In the genomic region with DNA sequence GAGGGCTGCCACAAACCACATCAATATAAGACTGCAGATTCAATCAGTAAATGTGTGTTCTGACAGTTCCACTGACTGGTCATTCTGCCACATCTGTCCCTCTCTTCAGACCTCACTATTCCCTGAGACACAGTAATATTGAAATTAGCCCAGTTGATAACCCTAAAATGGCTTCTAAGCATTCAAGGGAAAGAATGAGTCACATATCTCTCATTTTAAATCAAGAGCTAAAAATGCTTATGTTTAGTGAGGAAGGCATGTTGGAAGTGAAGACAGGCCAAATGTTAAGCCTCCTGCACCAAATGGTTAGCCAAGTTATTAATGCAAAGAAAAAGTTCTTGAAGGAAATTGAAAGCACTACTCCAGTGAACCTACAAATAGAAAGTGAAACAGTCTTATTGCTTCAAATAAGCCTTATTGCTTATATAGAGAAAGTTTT, we compare ENCODE assay signal across 9 cellular contexts. TPM values are rescaled to one million over a fixed set of nuclear protein-coding genes. Genes with fewer than 3 reads are reported as not detected.
A peak's percentile ranks its signal among the peaks of the same experiment; 100 is the strongest.
DNase-seq lines count a peak whose midpoint lies in the region; ATAC-seq and TF ChIP-seq lines count a peak whose summit lies in the region.
"Had no signal": no experiment of that assay in that cellular context is flagged by ENCODE, and none has a peak within 500 bp of the region (broad histone marks: within the 10 kb centered on the region; RNA-seq: fewer than 3 reads in every experiment).

No MANE protein-coding gene starts in this region.

- peaks cover 7% of the 10 kb centered on the region for H3K4me1 Mint-ChIP-seq in activated T-helper 17 cell treated with anti-CD3 and anti-CD28 coated beads, Interleukin-2, amount 50 U/mL, for 72 hours

- no peaks in the 10 kb centered on the region for H3K9me3 ChIP-seq in A673 (ENCODE audit: low read depth, low read length, poor library complexity, severe bottlenecking)

- ATAC-seq in GM18907 (IDR thresholded peaks at IDR 0.05; ENCODE audit: unreplicated experiment): peak; percentile 89
- ATAC-seq in HG02970 (IDR thresholded peaks at IDR 0.05; ENCODE audit: low FRiP score, unreplicated experiment): peak; percentile 76
- ATAC-seq in activated T-helper 17 cell treated with anti-CD3 and anti-CD28 coated beads, Interleukin-2, amount 50 U/mL, for 72 hours (replicated peaks): peak; percentile 98
- ATAC-seq in left cardiac atrium: no peak

- DNase-seq in ACHN (peak; percentile 19), left cardiac atrium (no peak), SHP77 treated with DMSO at 0.1 percent for 48 hours (lab: John Stamatoyannopoulos, UW) (no peak), A673 (ENCODE audit: low spot score) (no peak)
- DNase-seq in effector CD8-positive, alpha-beta T cell (lab: John Stamatoyannopoulos, UW): no peak
- DNase-seq: NCI-H1092 had no signal

- H3K9me3 Mint-ChIP-seq in activated T-helper 17 cell treated with anti-CD3 and anti-CD28 coated beads, Interleukin-2, amount 50 U/mL, for 72 hours: no peaks in the 10 kb centered on the region

- in situ Hi-C loops in ACHN (cut with HindIII; ENCODE audit: low pct_ligation_motif_present, low pct_unique_long_range_greater_than_20kb, low sequenced_read_pairs): no loop called here

- no peak overlapping the region for H3K4me3 ChIP-seq in A673 (ENCODE audit: low read depth, low read length, poor library complexity, severe bottlenecking)

- H3K4me3 Mint-ChIP-seq in activated T-helper 17 cell treated with anti-CD3 and anti-CD28 coated beads, Interleukin-2, amount 50 U/mL, for 72 hours: peak overlapping the region; percentile 36

- no peaks in the 10 kb centered on the region for H3K4me1 ChIP-seq in A673 (ENCODE audit: insufficient read depth, low read length, poor library complexity, severe bottlenecking)

- peak overlapping the region; percentile 82 for H3K27ac Mint-ChIP-seq in activated T-helper 17 cell treated with anti-CD3 and anti-CD28 coated beads, Interleukin-2, amount 50 U/mL, for 72 hours

- no peaks in the 10 kb centered on the region for H3K36me3 Mint-ChIP-seq in activated T-helper 17 cell treated with anti-CD3 and anti-CD28 coated beads, Interleukin-2, amount 50 U/mL, for 72 hours (ENCODE audit: low read depth)

- no peaks in the 10 kb centered on the region for H3K36me3 ChIP-seq in A673 (ENCODE audit: insufficient read depth, low read length, poor library complexity, severe bottlenecking)

- BruUV-seq in A673 (replicated peaks; lab: Mats Ljungman, UMichigan): no TSS peak

- no peaks in the 10 kb centered on the region for H3K27me3 ChIP-seq in A673 (replicated peaks; ENCODE audit: insufficient read depth, low read depth, low read length, poor library complexity)

- CTCF ChIA-PET in A673 (lab: Charles Lee): no interaction called here

- H3K27ac ChIP-seq in A673 (ENCODE audit: low read depth, low read length, poor library complexity, severe bottlenecking): no peak overlapping the region

- POLR2A ChIA-PET in A673 (lab: Charles Lee; ENCODE audit: low non-redundant PET): no interaction called here

- intact Hi-C loops in left cardiac atrium (cut with DNase I) (no loop called here), A673 (cut with micrococcal nuclease; ENCODE audit: unreplicated experiment) (no loop called here)

- no peak for TF ChIP-seq CTCF in A673 (conservative IDR thresholded peaks at IDR 0.05; ENCODE audit: low read depth, low read length)

- H3K27me3 Mint-ChIP-seq in activated T-helper 17 cell treated with anti-CD3 and anti-CD28 coated beads, Interleukin-2, amount 50 U/mL, for 72 hours: no peaks in the 10 kb centered on the region

RNA-seq across cellular contexts. Expression of a gene that starts 24.5 kb away (rescaled TPM):
- 10 to 100 TPM; 14.8 to 19.6 TPM for total RNA-seq in activated T-helper 17 cell treated with anti-CD3 and anti-CD28 coated beads, Interleukin-2, amount 50 U/mL, for 72 hours
- 10 to 100 TPM; 31.9 to 40.0 TPM for total RNA-seq in left cardiac atrium
- total RNA-seq in A673 (2021): 3.3 and 3.9 TPM in 2 replicates

Comparison
In these comparisons a context has a peak if more than half of its experiments do, and no peak if none do; other contexts are left out.
1. ATAC-seq: peak in GM18907 (single experiment), HG02970 (single experiment) and activated T-helper 17 cell treated with anti-CD3 and anti-CD28 coated beads, Interleukin-2, amount 50 U/mL, for 72 hours (single experiment); none in left cardiac atrium (0 of 2).